ENCODE assay signal across 8 cellular contexts in the genomic region with DNA sequence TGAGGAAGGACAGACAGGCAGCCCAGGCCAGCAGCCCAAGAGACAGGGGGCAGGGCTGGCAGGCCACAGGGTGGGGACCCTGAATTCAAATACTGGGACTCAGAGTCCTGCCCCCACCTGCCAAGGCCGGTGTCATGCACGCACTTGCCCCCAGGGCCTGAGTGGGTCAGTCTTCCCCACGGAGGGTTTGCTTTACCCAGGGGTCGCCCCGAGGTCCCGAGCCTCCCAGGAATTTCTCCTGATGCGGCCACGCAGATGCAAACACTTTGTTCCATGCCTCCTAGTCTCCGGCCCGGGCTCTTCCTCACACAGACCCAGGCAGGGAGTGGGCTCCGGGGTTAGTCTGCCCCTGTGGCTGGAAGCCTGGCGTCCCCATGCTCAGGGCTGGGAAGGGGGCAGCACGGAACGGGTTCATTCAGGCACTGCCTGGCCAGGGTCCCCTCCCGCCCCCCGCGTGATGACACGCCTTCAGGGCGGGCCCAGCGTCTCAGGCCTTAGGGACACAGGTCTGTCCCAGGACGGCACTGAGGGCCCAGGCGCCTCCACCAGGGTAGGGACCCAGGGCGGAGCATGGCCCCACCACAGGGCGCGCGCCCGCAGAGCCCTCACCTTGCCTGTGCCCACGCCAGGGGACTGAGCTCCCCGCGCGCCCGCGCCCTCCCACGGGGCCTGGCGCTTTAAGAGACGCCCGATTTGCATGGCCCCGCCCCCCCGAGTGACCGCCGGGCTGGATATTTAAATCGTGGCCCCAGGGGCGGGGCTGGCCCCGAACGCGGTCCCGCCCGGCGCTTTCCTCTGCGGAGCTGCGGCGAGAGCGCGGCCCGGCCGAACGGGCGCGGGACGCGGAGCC. TPM values are rescaled to one million over a fixed set of nuclear protein-coding genes. Genes with fewer than 3 reads are reported as not detected.
A peak's percentile ranks its signal among the peaks of the same experiment; 100 is the strongest.
DNase-seq lines count a peak whose midpoint lies in the region; ATAC-seq and TF ChIP-seq lines count a peak whose summit lies in the region.

A gene (plus strand): TSS at position 763 of the 850 bp plus-strand sequence. CDS start 220 bp downstream, outside the sequence.

- in situ Hi-C loops in brain microvascular endothelial cell (cut with HindIII; ENCODE audit: low pct_ligation_motif_present, low sequenced_read_pairs) = no loop called here

- H3K4me3 ChIP-seq in Caco-2 (ENCODE audit: low read depth, low read length) (peak within 1 kb of the TSS; percentile 51), brain microvascular endothelial cell (ENCODE audit: low read depth, low read length) (peak within 1 kb of the TSS; percentile 62), iPS-11a (ENCODE audit: low read depth, low read length) (peak within 1 kb of the TSS; percentile 43)

- H3K36me3 ChIP-seq in Caco-2 (ENCODE audit: control insufficient read depth, insufficient read depth, low read length) = no peaks in the 10 kb centered on the region
- H3K36me3 ChIP-seq in brain microvascular endothelial cell (replicated peaks) = no peaks in the 10 kb centered on the region

- DNase-seq in Caco-2 (peak; percentile 72 to 79), T-helper 22 cell (ENCODE audit: low read depth) (peak; percentile 24), brain microvascular endothelial cell (peak; percentile 66), sciatic nerve (ENCODE audit: low spot score) (peak; percentile 93), cortex of kidney (lab: John Stamatoyannopoulos, UW) (no peak)

- peak; percentile 81 for ATAC-seq in sciatic nerve
- no peak for ATAC-seq in HG02588 (IDR thresholded peaks at IDR 0.05; ENCODE audit: unreplicated experiment)

- H3K4me1 Mint-ChIP-seq in Caco-2 (ENCODE audit: low read depth, unreplicated experiment) (no peaks in the 10 kb centered on the region), IgD-negative memory B cell (peaks cover 0 to 9% (median 4%) of the 10 kb centered on the region in 3 donors)

- peak within 1 kb of the TSS; percentile 12 for H3K27ac ChIP-seq in brain microvascular endothelial cell

- H3K36me3 Mint-ChIP-seq in Caco-2 (ENCODE audit: insufficient read depth, unreplicated experiment) (no peaks in the 10 kb centered on the region), IgD-negative memory B cell (no peaks in the 10 kb centered on the region)

- H3K4me3 Mint-ChIP-seq in Caco-2 (ENCODE audit: unreplicated experiment) (peak within 1 kb of the TSS; percentile 56), IgD-negative memory B cell (peak within 1 kb of the TSS; percentile 48 to 76 (median 62))

- TF ChIP-seq CTCF in Caco-2 (IDR thresholded peaks at IDR 0.05; ENCODE audit: insufficient read depth in 1 of 2, low read depth in 1 of 2, low read length in 1 of 2, severe bottlenecking in 1 of 2, unreplicated experiment in 1 of 2) (no peak), brain microvascular endothelial cell (IDR thresholded peaks at IDR 0.05; ENCODE audit: low read depth, low read length, missing control alignments) (no peak)

- intact Hi-C loops in Caco-2 (cut with micrococcal nuclease; ENCODE audit: unreplicated experiment) (no loop called here), sciatic nerve (cut with DNase I) (loop anchor here (10.0 kb wide), 1 partner anchor 83 kb away; no protein-coding TSS in a partner anchor)

- no peaks in the 10 kb centered on the region for H3K27me3 ChIP-seq in Caco-2 (replicated peaks; ENCODE audit: control insufficient read depth, insufficient read depth, low read length)
- no peaks in the 10 kb centered on the region for H3K27me3 ChIP-seq in brain microvascular endothelial cell (replicated peaks)

- H3K9me3 ChIP-seq in Caco-2 = no peaks in the 10 kb centered on the region

- no peaks in the 10 kb centered on the region for H3K4me1 ChIP-seq in Caco-2

- POLR2A ChIA-PET in Caco-2 (lab: Charles Lee) = interaction anchor here (0.5 kb wide), 1 partner anchor 317 kb away, joined by 3 read pairs; no protein-coding TSS in a partner anchor

- CTCF ChIA-PET in Caco-2 (lab: Charles Lee) = interaction anchor here (0.7 kb wide), 1 partner anchor 55 kb away, joined by 3 read pairs; no protein-coding TSS in a partner anchor

- H3K27ac Mint-ChIP-seq in Caco-2 (ENCODE audit: unreplicated experiment) (no peak within 1 kb of the TSS), IgD-negative memory B cell (no peak within 1 kb of the TSS)

- no peaks in the 10 kb centered on the region for H3K9me3 Mint-ChIP-seq in Caco-2 (ENCODE audit: unreplicated experiment)
- H3K9me3 Mint-ChIP-seq in IgD-negative memory B cell = no peaks in the 10 kb centered on the region

- no TSS peak for BruUV-seq in Caco-2 (replicated peaks; lab: Mats Ljungman, UMichigan)

- peaks cover 4% of the 10 kb centered on the region for H3K27me3 Mint-ChIP-seq in Caco-2 (ENCODE audit: insufficient read depth, unreplicated experiment)
- peaks cover 11% of the 10 kb centered on the region for H3K27me3 Mint-ChIP-seq in IgD-negative memory B cell

RNA-seq across cellular contexts. Expression of the gene that starts here (rescaled TPM):
- not detected in 2 replicates for total RNA-seq in Caco-2 (2022)
- polyA plus RNA-seq in IgD-negative memory B cell = 17.0 TPM
- 148 TPM for total RNA-seq in sciatic nerve

Comparison
In these comparisons a context has a peak if more than half of its experiments do, and no peak if none do; other contexts are left out.
1. RNA of the gene that starts here (total RNA-seq): 148 TPM in sciatic nerve (single experiment); not detected in Caco-2; every median in the first group is over 100 times any median in the second.
2. Peak in DNase-seq and H3K4me3 ChIP-seq in Caco-2; RNA of the gene not detected or under 1 TPM.
3. Peak in every context shown above with its lines, with median percentiles within 50 percentile points of each other: H3K4me3 ChIP-seq.